ENCODE assay signal across 1 cellular context in the genomic region with DNA sequence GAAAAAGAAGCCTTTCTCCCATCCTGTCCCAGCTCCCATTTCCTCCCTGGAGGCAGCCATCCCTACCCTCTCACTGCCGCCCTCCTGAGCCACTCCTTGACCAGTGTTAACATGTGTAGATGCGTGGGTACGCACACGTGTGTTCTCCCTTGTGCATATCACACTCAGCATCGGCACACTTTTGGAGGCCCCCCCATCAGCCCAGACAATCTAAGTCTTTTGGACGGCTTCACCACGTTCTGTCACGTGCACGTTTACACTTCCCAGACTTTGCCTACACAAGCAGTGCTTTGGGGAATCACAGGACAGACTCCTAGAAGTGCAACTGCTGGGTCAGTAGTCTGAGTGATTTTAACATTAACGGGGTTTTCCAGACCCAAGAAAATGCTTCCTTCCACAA.
TF ChIP-seq lines count a peak whose summit lies in the region.

No MANE protein-coding gene starts in this region.

TF ChIP-seq in WTC11, 78 proteins besides CTCF, POLR2A, EP300 and RAD21 (continued from another document):
- TF ChIP-seq, protein P1, sequence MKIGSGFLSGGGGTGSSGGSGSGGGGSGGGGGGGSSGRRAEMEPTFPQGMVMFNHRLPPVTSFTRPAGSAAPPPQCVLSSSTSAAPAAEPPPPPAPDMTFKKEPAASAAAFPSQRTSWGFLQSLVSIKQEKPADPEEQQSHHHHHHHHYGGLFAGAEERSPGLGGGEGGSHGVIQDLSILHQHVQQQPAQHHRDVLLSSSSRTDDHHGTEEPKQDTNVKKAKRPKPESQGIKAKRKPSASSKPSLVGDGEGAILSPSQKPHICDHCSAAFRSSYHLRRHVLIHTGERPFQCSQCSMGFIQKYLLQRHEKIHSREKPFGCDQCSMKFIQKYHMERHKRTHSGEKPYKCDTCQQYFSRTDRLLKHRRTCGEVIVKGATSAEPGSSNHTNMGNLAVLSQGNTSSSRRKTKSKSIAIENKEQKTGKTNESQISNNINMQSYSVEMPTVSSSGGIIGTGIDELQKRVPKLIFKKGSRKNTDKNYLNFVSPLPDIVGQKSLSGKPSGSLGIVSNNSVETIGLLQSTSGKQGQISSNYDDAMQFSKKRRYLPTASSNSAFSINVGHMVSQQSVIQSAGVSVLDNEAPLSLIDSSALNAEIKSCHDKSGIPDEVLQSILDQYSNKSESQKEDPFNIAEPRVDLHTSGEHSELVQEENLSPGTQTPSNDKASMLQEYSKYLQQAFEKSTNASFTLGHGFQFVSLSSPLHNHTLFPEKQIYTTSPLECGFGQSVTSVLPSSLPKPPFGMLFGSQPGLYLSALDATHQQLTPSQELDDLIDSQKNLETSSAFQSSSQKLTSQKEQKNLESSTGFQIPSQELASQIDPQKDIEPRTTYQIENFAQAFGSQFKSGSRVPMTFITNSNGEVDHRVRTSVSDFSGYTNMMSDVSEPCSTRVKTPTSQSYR (CRISPR knock-in tag; IDR thresholded peaks at IDR 0.05) = no peak
- TF ChIP-seq NFYB (CRISPR knock-in tag; conservative IDR thresholded peaks at IDR 0.05; ENCODE audit: low read depth) (no peak), MYBL2 (CRISPR knock-in tag; IDR thresholded peaks at IDR 0.05) (no peak), ZBTB21 (CRISPR knock-in tag; IDR thresholded peaks at IDR 0.05; ENCODE audit: borderline replicate concordance) (no peak), ZNF232 (CRISPR knock-in tag; IDR thresholded peaks at IDR 0.05) (no peak), JUN (CRISPR knock-in tag; IDR thresholded peaks at IDR 0.05) (no peak)
